15 cellular contexts compared by ENCODE assay signal in the genomic region with DNA sequence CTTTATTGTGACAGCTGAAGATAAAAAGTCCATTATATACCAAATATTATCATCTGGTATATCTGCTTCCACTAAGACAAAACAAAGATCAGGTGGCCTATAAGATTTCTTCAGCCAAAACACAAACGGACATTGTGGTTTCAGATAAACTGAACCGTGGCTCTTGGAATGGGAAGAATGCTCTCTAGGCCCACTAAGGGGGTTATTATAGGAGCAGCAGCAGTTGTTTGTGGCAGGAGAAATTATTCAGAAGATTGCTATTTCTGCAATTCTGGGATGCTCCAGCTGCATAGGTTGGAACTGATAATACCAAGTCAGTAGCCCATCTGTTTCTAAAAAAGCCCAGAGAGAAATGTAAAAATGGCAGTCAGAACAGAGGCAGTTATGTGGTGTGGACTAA.
DNase-seq lines count a peak whose midpoint lies in the region; ATAC-seq and TF ChIP-seq lines count a peak whose summit lies in the region.
"Had no signal": no experiment of that assay in that cellular context is flagged by ENCODE, and none has a peak within 500 bp of the region (broad histone marks: within the 10 kb centered on the region; RNA-seq: fewer than 3 reads in every experiment).

No MANE protein-coding gene starts in this region.

- in situ Hi-C loops in astrocyte of the spinal cord (cut with HindIII; ENCODE audit: low sequenced_read_pairs) = no loop called here

- DNase-seq in EL = peak; percentile 69
- peak; percentile 44 for DNase-seq in M059J (ENCODE audit: low read depth)
- DNase-seq in astrocyte of the spinal cord (ENCODE audit: low read depth, low spot score) = peak; percentile 74
- DNase-seq in non-pigmented ciliary epithelial cell (ENCODE audit: low read depth) = peak; percentile 62
- DNase-seq in NCI-H2081 treated with DMSO at 0.1 percent for 48 hours (lab: John Stamatoyannopoulos, UW) = no peak
- DNase-seq in NAMALWA (ENCODE audit: low spot score) = no peak
- DNase-seq: activated T-cell treated with anti-CD3 and anti-CD28 coated beads for 4 hours; amniotic stem cell; CD8-positive, alpha-beta memory T cell; effector CD8-positive, alpha-beta T cell; KG1; small intestine had no signal

- TF ChIP-seq CTCF in astrocyte of the spinal cord (IDR thresholded peaks at IDR 0.05; ENCODE audit: low read depth, low read length) = no peak

- no peak overlapping the region for H3K4me3 ChIP-seq in astrocyte of the spinal cord (ENCODE audit: low read depth, low read length)

- no peak for ATAC-seq in HG03025 (IDR thresholded peaks at IDR 0.05; ENCODE audit: low FRiP score, unreplicated experiment)
- ATAC-seq: activated CD4-positive, CD25-positive, alpha-beta regulatory T cell treated with anti-CD3 and anti-CD28 coated beads, Interleukin-2, amount 50 U/mL, for 24 hours; left lobe of liver had no signal

Comparison
In these comparisons a context has a peak if more than half of its experiments do, and no peak if none do; other contexts are left out.
1. DNase-seq: peak in EL (single experiment), M059J (single experiment), astrocyte of the spinal cord (single experiment) and non-pigmented ciliary epithelial cell (single experiment); none in NCI-H2081 treated with DMSO at 0.1 percent for 48 hours (single experiment) and NAMALWA (single experiment).